Comparison of ENCODE assay signal across 25 cellular contexts in the genomic region with DNA sequence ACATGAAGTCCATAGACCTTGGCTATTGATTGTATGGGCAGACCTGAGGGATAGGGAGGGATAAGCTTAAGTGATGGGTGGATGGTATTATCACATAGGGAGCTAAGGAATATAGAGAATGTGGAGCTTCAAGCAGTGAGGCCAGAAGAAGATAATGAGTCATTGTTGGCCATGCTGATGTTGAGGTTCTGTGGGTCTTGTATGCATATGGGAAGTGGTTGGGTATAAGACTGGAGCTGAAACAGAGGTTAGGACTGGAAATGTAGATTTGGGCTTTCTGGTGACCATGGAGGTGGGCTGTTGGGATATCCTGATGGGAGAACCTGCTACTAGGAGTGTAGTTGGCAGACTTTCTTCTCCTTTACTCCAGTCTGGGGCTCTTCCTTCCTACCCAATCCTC.
DNase-seq lines count a peak whose midpoint lies in the region; ATAC-seq and TF ChIP-seq lines count a peak whose summit lies in the region.
"Had no signal": no experiment of that assay in that cellular context is flagged by ENCODE, and none has a peak within 500 bp of the region (broad histone marks: within the 10 kb centered on the region; RNA-seq: fewer than 3 reads in every experiment).

No MANE protein-coding gene starts in this region.

- no peaks in the 10 kb centered on the region for H3K27me3 ChIP-seq in osteoblast (ENCODE audit: insufficient read depth, low read length)
- H3K27me3 ChIP-seq in aorta (ENCODE audit: control insufficient read depth in 1 of 2, insufficient read depth in 2 of 2, low read length in 1 of 2): no peaks in the 10 kb centered on the region
- H3K27me3 ChIP-seq: SJCRH30 had no signal

- no peak for DNase-seq in activated CD4-positive, alpha-beta T cell treated with anti-CD3 and anti-CD28 coated beads, Interleukin-2, amount 10 ng/mL, durations not matched to agents 24 days and 14 days
- DNase-seq in activated CD4-positive, alpha-beta T cell treated with anti-CD3 and anti-CD28 coated beads, Interleukin-2, amount 10 ng/mL, durations not matched to agents 7 days and 5 days: no peak
- DNase-seq in activated naive CD8-positive, alpha-beta T cell treated with anti-CD3 and anti-CD28 coated beads, Interleukin-2, amount 50 U/mL, for 24 hours: no peak
- DNase-seq in osteoblast (ENCODE audit: insufficient read length, low spot score, missing footprints): peak; percentile 21
- no peak for DNase-seq in COR-L47 (lab: John Stamatoyannopoulos, UW)
- no peak for DNase-seq in NCI-H187 treated with DMSO at 0.1 percent for 48 hours (lab: John Stamatoyannopoulos, UW)
- no peak for DNase-seq in aorta
- DNase-seq: 8988T; ACHN; BE2C; Calu3; CD8-positive, alpha-beta memory T cell; DMS79 treated with DMSO at 0.1 percent for 48 hours; GM23248; HFFc6; MV-4-11; NCI-H1105; NCI-H1436 treated with DMSO at 0.1 percent for 48 hours; NCI-H1930; NCI-H524 treated with DMSO at 0.1 percent for 48 hours; NCI-H774; SJCRH30 had no signal

- no peaks in the 10 kb centered on the region for H3K9me3 ChIP-seq in osteoblast (ENCODE audit: low read depth, low read length)
- no peaks in the 10 kb centered on the region for H3K9me3 ChIP-seq in aorta (ENCODE audit: control insufficient read depth, low read length)
- H3K9me3 ChIP-seq: BE2C, HAP-1, SJCRH30 had no signal

- H3K36me3 Mint-ChIP-seq in activated CD4-positive, alpha-beta T cell treated with anti-CD3 and anti-CD28 coated beads, Interleukin-2, amount 10 ng/mL, durations not matched to agents 24 days and 14 days (ENCODE audit: low read depth): no peaks in the 10 kb centered on the region
- H3K36me3 Mint-ChIP-seq in activated CD4-positive, alpha-beta T cell treated with anti-CD3 and anti-CD28 coated beads, Interleukin-2, amount 10 ng/mL, durations not matched to agents 7 days and 5 days (ENCODE audit: low read depth): no peaks in the 10 kb centered on the region
- H3K36me3 Mint-ChIP-seq in activated naive CD8-positive, alpha-beta T cell treated with anti-CD3 and anti-CD28 coated beads, Interleukin-2, amount 50 U/mL, for 24 hours (ENCODE audit: low read depth): no peaks in the 10 kb centered on the region
- H3K36me3 Mint-ChIP-seq: CD14-positive monocyte; CD8-positive, alpha-beta memory T cell had no signal

- H3K36me3 ChIP-seq in osteoblast (ENCODE audit: insufficient read depth, low read length) (no peaks in the 10 kb centered on the region), aorta (ENCODE audit: control insufficient read depth in 1 of 2, insufficient read depth in 2 of 2, low read length in 1 of 2) (no peaks in the 10 kb centered on the region)
- H3K36me3 ChIP-seq: BE2C, HAP-1, SJCRH30 had no signal

- no peak overlapping the region for H2AFZ ChIP-seq in osteoblast (ENCODE audit: low read length)
- H2AFZ ChIP-seq: GM23248 had no signal

- H3K4me1 Mint-ChIP-seq in activated CD4-positive, alpha-beta T cell treated with anti-CD3 and anti-CD28 coated beads, Interleukin-2, amount 10 ng/mL, durations not matched to agents 24 days and 14 days: peaks cover 14% of the 10 kb centered on the region
- peaks cover 4% of the 10 kb centered on the region for H3K4me1 Mint-ChIP-seq in activated CD4-positive, alpha-beta T cell treated with anti-CD3 and anti-CD28 coated beads, Interleukin-2, amount 10 ng/mL, durations not matched to agents 7 days and 5 days
- peaks cover 28% of the 10 kb centered on the region for H3K4me1 Mint-ChIP-seq in activated naive CD8-positive, alpha-beta T cell treated with anti-CD3 and anti-CD28 coated beads, Interleukin-2, amount 50 U/mL, for 24 hours
- H3K4me1 Mint-ChIP-seq: CD14-positive monocyte; CD8-positive, alpha-beta memory T cell had no signal

- intact Hi-C loops in activated CD4-positive, alpha-beta T cell treated with anti-CD3 and anti-CD28 coated beads, Interleukin-2, amount 10 ng/mL, durations not matched to agents 24 days and 14 days (cut with micrococcal nuclease): loop anchor here (1.0 to 5.0 kb wide), 6 partner anchors 60 to 453 kb away; no protein-coding TSS in a partner anchor
- intact Hi-C loops in aorta (cut with DNase I): no loop called here

- H3K4me3 ChIP-seq in osteoblast (ENCODE audit: insufficient read depth, low read length): no peak overlapping the region
- no peak overlapping the region for H3K4me3 ChIP-seq in aorta (ENCODE audit: low read length in 2 of 2)
- H3K4me3 ChIP-seq: GM23248, HAP-1, K562, SJCRH30 had no signal

- no peak overlapping the region for H3K4me3 Mint-ChIP-seq in activated CD4-positive, alpha-beta T cell treated with anti-CD3 and anti-CD28 coated beads, Interleukin-2, amount 10 ng/mL, durations not matched to agents 24 days and 14 days
- no peak overlapping the region for H3K4me3 Mint-ChIP-seq in activated CD4-positive, alpha-beta T cell treated with anti-CD3 and anti-CD28 coated beads, Interleukin-2, amount 10 ng/mL, durations not matched to agents 7 days and 5 days
- no peak overlapping the region for H3K4me3 Mint-ChIP-seq in activated naive CD8-positive, alpha-beta T cell treated with anti-CD3 and anti-CD28 coated beads, Interleukin-2, amount 50 U/mL, for 24 hours
- H3K4me3 Mint-ChIP-seq: CD14-positive monocyte, HFFc6 had no signal

- H3K9me3 Mint-ChIP-seq in activated CD4-positive, alpha-beta T cell treated with anti-CD3 and anti-CD28 coated beads, Interleukin-2, amount 10 ng/mL, durations not matched to agents 24 days and 14 days: no peaks in the 10 kb centered on the region
- no peaks in the 10 kb centered on the region for H3K9me3 Mint-ChIP-seq in activated CD4-positive, alpha-beta T cell treated with anti-CD3 and anti-CD28 coated beads, Interleukin-2, amount 10 ng/mL, durations not matched to agents 7 days and 5 days
- H3K9me3 Mint-ChIP-seq in activated naive CD8-positive, alpha-beta T cell treated with anti-CD3 and anti-CD28 coated beads, Interleukin-2, amount 50 U/mL, for 24 hours: no peaks in the 10 kb centered on the region
- H3K9me3 Mint-ChIP-seq: CD8-positive, alpha-beta memory T cell; HFFc6 had no signal

- CTCF ChIA-PET in activated CD4-positive, alpha-beta T cell treated with anti-CD3 and anti-CD28 coated beads, Interleukin-2, amount 10 ng/mL, durations not matched to agents 7 days and 5 days (lab: Charles Lee): interaction anchor here (1.8 kb wide), 1 partner anchor 166 kb away, joined by 3 read pairs; no protein-coding TSS in a partner anchor

- H4K20me1 ChIP-seq in osteoblast (ENCODE audit: insufficient read depth, low read length): no peaks in the 10 kb centered on the region

- H3K27ac ChIP-seq in osteoblast (ENCODE audit: low read depth, low read length) (no peak overlapping the region), aorta (ENCODE audit: low read depth in 1 of 2, low read length in 2 of 2) (no peak overlapping the region)
- H3K27ac ChIP-seq: GM23248, SJCRH30 had no signal

- H3K79me2 ChIP-seq in osteoblast (ENCODE audit: insufficient read depth, low read length): no peaks in the 10 kb centered on the region

- peaks cover 5% of the 10 kb centered on the region for H3K4me1 ChIP-seq in osteoblast (ENCODE audit: insufficient read depth, low read length)
- H3K4me1 ChIP-seq in aorta (ENCODE audit: control insufficient read depth in 1 of 2, insufficient read depth in 2 of 2, low read length in 2 of 2): no peaks in the 10 kb centered on the region
- H3K4me1 ChIP-seq: BE2C, SJCRH30 had no signal

- peaks cover 5% of the 10 kb centered on the region for H3K27me3 Mint-ChIP-seq in activated CD4-positive, alpha-beta T cell treated with anti-CD3 and anti-CD28 coated beads, Interleukin-2, amount 10 ng/mL, durations not matched to agents 24 days and 14 days
- peaks cover 4% of the 10 kb centered on the region for H3K27me3 Mint-ChIP-seq in activated CD4-positive, alpha-beta T cell treated with anti-CD3 and anti-CD28 coated beads, Interleukin-2, amount 10 ng/mL, durations not matched to agents 7 days and 5 days
- peaks cover 23% of the 10 kb centered on the region for H3K27me3 Mint-ChIP-seq in activated naive CD8-positive, alpha-beta T cell treated with anti-CD3 and anti-CD28 coated beads, Interleukin-2, amount 50 U/mL, for 24 hours

- no peak overlapping the region for H3K4me2 ChIP-seq in osteoblast (ENCODE audit: insufficient read depth, low read length)

- peak; percentile 38 for ATAC-seq in activated naive CD8-positive, alpha-beta T cell treated with anti-CD3 and anti-CD28 coated beads, Interleukin-2, amount 50 U/mL, for 24 hours
- ATAC-seq in aorta (ENCODE audit: low FRiP score): no peak
- ATAC-seq: K562 had no signal

- H3K27ac Mint-ChIP-seq in activated CD4-positive, alpha-beta T cell treated with anti-CD3 and anti-CD28 coated beads, Interleukin-2, amount 10 ng/mL, durations not matched to agents 24 days and 14 days: peak overlapping the region; percentile 29
- no peak overlapping the region for H3K27ac Mint-ChIP-seq in activated CD4-positive, alpha-beta T cell treated with anti-CD3 and anti-CD28 coated beads, Interleukin-2, amount 10 ng/mL, durations not matched to agents 7 days and 5 days
- peak overlapping the region; percentile 67 for H3K27ac Mint-ChIP-seq in activated naive CD8-positive, alpha-beta T cell treated with anti-CD3 and anti-CD28 coated beads, Interleukin-2, amount 50 U/mL, for 24 hours
- H3K27ac Mint-ChIP-seq: CD14-positive monocyte, HFFc6 had no signal

- POLR2A ChIA-PET in activated CD4-positive, alpha-beta T cell treated with anti-CD3 and anti-CD28 coated beads, Interleukin-2, amount 10 ng/mL, durations not matched to agents 7 days and 5 days (lab: Charles Lee): no interaction called here

- no peak for TF ChIP-seq CTCF in osteoblast (IDR thresholded peaks at IDR 0.05; ENCODE audit: extremely low read depth, low read depth, low read length)
